ENCODE assay signal across 20 cellular contexts in the genomic region with DNA sequence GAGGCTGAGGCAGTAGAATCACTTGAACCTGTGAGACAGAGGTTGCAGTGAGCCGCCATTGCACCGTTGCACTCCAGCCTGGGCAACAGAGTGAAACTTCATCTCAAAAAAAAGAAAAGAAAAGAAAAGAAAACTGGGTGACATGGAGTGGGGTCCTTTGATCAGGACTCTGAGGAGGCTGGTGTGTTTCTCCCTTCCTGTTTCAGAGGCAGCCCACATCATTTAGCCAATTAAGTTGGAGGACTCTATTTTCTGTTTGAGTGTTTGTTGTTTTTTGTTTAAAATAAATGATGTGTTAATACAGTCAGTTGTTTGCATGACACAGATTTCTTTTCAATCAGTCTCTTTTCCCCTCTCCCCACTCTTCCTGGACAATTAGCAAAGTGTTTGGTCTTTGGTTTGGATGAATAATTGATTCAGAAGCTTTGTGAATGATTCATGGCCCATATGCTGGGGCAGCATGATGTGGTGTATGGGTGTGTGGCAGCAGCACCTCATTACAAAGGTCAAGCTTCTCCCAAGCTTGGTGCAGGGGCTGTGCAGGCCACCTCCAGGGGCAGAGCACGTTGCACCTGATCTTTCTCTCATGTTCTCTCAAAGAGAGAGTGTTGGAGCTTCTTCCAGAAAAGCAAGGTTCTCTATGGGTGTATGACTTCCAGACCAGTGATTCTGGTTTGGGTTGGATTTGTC. TPM values are rescaled to one million over a fixed set of nuclear protein-coding genes. Genes with fewer than 3 reads are reported as not detected.
"Had no signal": no experiment of that assay in that cellular context is flagged by ENCODE, and none has a peak within 500 bp of the region (broad histone marks: within the 10 kb centered on the region; RNA-seq: fewer than 3 reads in every experiment).

No MANE protein-coding gene starts in this region.

- H3K4me1 ChIP-seq: esophagus squamous epithelium, sigmoid colon, stomach had no signal

- H3K4me3 ChIP-seq: coronary artery, esophagus squamous epithelium, hepatocyte, sigmoid colon, skin epidermis, stomach had no signal

- H3K27ac ChIP-seq: coronary artery, epithelial cell of prostate, esophagus squamous epithelium, hepatocyte, neutrophil, sigmoid colon, skin epidermis, stomach had no signal

- H2AFZ ChIP-seq: hepatocyte had no signal

- ATAC-seq: naive thymus-derived CD4-positive, alpha-beta T cell had no signal

- H3K4me2 ChIP-seq: hepatocyte had no signal

- H3K36me3 ChIP-seq: esophagus squamous epithelium, neutrophil, sigmoid colon, stomach had no signal

- H3K27me3 ChIP-seq: hepatocyte, sigmoid colon, stomach had no signal

- DNase-seq: effector memory CD4-positive, alpha-beta T cell; esophagus squamous epithelium; foreskin fibroblast; kidney; naive thymus-derived CD4-positive, alpha-beta T cell; nephron progenitor cell; posterior cingulate gyrus; sigmoid colon; stimulated activated CD4-positive, alpha-beta T cell treated with anti-CD3 and anti-CD28 coated beads, Interleukin-12 subunit alpha, Interleukin-12 subunit beta, amount 100 ng/mL, for 4 hours; stimulated activated naive CD4-positive, alpha-beta T cell; stomach; substantia nigra; trophoblast cell had no signal

- H3K79me2 ChIP-seq: hepatocyte had no signal

RNA-seq across cellular contexts. Expression of gene CACNA1E, which starts 48.8 kb away (rescaled TPM):
- total RNA-seq: chondrocyte, pulmonary artery endothelial cell had no signal
- polyA plus RNA-seq: naive thymus-derived CD4-positive, alpha-beta T cell had no signal
